1 cellular context compared by ENCODE assay signal in the genomic region with DNA sequence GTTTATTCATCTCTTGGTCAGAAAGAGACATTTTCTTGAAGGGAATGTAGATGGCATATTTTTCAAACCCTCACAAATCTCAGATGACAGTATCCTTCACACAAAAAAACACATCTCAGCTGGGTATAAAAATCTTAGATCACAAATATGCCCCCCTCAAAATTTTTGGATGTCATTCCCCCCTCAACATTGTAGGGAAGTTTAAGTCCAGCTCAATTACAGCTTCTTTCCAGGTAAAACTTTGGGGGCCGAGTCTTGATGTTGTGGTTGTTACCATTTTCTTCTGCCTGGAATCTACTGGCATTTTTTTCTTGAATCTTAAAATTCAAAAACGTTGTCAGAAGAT.
TF ChIP-seq lines count a peak whose summit lies in the region.

No MANE protein-coding gene starts in this region.

TF ChIP-seq in K562, 482 proteins besides CTCF, POLR2A, EP300 and RAD21:
- TF ChIP-seq SIN3B (IDR thresholded peaks at IDR 0.05; ENCODE audit: low read depth) = no peak
- peak; percentile 82; the same call in 1 of the 2 replicates for TF ChIP-seq ZFP1 (CRISPR knock-in tag; IDR thresholded peaks at IDR 0.05)
